ENCODE assay signal across 1 cellular context in the genomic region with DNA sequence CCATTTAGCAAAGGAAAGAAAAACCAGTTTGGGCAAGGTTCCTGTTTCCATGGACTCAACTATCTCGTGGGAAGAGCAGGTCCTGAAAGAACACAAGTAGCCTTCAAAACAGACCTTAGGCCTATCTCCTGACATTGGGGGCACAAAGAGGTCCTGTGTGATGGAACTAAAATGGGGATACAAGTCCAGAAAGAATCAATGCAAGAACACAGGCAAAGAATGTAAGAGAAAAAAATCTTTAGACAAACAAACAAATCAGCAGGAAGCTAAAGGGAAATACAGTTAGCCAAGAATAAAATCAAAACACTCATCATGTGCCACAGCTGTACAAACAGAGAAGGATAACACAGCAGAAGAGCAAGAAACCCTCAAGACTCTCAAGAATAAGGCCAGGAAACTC.
TF ChIP-seq lines count a peak whose summit lies in the region.

No MANE protein-coding gene starts in this region.

TF ChIP-seq in GM23338, 12 proteins besides CTCF, POLR2A, EP300 and RAD21 (continued from another document):
- TF ChIP-seq, protein P1, sequence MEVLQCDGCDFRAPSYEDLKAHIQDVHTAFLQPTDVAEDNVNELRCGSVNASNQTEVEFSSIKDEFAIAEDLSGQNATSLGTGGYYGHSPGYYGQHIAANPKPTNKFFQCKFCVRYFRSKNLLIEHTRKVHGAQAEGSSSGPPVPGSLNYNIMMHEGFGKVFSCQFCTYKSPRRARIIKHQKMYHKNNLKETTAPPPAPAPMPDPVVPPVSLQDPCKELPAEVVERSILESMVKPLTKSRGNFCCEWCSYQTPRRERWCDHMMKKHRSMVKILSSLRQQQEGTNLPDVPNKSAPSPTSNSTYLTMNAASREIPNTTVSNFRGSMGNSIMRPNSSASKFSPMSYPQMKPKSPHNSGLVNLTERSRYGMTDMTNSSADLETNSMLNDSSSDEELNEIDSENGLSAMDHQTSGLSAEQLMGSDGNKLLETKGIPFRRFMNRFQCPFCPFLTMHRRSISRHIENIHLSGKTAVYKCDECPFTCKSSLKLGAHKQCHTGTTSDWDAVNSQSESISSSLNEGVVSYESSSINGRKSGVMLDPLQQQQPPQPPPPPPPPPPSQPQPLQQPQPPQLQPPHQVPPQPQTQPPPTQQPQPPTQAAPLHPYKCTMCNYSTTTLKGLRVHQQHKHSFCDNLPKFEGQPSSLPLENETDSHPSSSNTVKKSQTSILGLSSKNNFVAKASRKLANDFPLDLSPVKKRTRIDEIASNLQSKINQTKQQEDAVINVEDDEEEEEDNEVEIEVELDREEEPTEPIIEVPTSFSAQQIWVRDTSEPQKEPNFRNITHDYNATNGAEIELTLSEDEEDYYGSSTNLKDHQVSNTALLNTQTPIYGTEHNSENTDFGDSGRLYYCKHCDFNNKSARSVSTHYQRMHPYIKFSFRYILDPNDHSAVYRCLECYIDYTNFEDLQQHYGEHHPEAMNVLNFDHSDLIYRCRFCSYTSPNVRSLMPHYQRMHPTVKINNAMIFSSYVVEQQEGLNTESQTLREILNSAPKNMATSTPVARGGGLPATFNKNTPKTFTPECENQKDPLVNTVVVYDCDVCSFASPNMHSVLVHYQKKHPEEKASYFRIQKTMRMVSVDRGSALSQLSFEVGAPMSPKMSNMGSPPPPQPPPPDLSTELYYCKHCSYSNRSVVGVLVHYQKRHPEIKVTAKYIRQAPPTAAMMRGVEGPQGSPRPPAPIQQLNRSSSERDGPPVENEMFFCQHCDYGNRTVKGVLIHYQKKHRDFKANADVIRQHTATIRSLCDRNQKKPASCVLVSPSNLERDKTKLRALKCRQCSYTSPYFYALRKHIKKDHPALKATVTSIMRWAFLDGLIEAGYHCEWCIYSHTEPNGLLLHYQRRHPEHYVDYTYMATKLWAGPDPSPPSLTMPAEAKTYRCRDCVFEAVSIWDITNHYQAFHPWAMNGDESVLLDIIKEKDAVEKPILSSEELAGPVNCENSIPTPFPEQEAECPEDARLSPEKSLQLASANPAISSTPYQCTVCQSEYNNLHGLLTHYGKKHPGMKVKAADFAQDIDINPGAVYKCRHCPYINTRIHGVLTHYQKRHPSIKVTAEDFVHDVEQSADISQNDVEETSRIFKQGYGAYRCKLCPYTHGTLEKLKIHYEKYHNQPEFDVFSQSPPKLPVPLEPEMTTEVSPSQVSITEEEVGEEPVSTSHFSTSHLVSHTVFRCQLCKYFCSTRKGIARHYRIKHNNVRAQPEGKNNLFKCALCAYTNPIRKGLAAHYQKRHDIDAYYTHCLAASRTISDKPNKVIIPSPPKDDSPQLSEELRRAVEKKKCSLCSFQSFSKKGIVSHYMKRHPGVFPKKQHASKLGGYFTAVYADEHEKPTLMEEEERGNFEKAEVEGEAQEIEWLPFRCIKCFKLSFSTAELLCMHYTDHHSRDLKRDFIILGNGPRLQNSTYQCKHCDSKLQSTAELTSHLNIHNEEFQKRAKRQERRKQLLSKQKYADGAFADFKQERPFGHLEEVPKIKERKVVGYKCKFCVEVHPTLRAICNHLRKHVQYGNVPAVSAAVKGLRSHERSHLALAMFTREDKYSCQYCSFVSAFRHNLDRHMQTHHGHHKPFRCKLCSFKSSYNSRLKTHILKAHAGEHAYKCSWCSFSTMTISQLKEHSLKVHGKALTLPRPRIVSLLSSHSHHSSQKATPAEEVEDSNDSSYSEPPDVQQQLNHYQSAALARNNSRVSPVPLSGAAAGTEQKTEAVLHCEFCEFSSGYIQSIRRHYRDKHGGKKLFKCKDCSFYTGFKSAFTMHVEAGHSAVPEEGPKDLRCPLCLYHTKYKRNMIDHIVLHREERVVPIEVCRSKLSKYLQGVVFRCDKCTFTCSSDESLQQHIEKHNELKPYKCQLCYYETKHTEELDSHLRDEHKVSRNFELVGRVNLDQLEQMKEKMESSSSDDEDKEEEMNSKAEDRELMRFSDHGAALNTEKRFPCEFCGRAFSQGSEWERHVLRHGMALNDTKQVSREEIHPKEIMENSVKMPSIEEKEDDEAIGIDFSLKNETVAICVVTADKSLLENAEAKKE (CRISPR knock-in tag; IDR thresholded peaks at IDR 0.05) = no peak
- TF ChIP-seq EZH2 (IDR thresholded peaks at IDR 0.05; ENCODE audit: low read depth, unreplicated experiment) = no peak
- TF ChIP-seq POLR2AphosphoS5 (IDR thresholded peaks at IDR 0.05; ENCODE audit: low read depth) = no peak
